Comparison of ENCODE assay signal across 8 cellular contexts in the genomic region with DNA sequence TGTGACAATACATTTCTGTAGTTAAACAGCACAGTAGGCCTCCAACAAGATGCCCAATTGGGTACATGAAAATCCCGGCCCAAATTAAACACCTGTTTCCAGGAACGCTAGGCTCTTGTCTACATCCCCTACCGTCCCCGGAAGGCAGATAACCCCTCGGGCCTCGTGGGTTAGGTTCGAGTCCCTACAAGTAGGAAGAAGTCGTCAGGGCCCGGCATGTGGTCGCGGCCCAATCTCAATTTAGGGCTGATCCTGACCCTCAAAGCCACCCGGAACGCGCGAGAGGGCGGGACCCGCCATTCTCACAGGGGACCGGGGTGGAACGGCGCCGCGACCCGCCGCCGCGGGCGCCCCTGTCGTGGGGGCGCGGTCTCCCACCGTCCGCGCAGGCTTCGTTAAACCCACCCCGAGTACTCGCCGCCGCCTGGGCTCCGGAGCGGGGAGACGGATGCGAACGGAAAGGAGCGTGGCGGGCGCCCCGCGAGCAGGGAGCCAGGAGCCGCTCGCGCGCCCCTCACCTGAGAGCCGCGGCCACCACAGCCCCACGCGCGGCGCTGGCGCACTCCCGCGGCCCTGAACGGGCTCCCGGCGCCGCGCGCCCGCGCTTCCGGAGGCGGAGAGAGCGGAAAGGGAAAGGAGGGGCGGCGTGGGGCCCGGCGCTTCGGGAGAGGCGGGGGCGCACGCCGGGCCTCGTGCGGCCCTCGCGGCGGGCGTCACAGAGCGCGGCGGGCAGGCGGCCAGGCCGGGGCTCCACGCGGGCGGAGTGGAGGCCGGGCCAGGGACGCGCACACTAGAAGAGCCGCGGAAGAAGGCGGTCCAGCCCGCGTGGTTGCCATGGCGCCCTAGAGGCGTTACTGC. TPM values are rescaled to one million over a fixed set of nuclear protein-coding genes. Genes with fewer than 3 reads are reported as not detected.
A peak's percentile ranks its signal among the peaks of the same experiment; 100 is the strongest.
DNase-seq lines count a peak whose midpoint lies in the region; ATAC-seq, FAIRE-seq and TF ChIP-seq lines count a peak whose summit lies in the region.

A gene (minus strand): TSS at position 621 of the 858 bp plus-strand sequence. CDS start 12,804 bp downstream, outside the sequence.

- peaks cover 23 to 50% (median 43%) of the 10 kb centered on the region in 4 donors for H3K4me1 Mint-ChIP-seq in naive thymus-derived CD8-positive, alpha-beta T cell
- H3K4me1 Mint-ChIP-seq in stimulated activated memory B cell treated with anti-CD40 and anti-IgM and Interleukin-4, amounts not matched to agents 10 μg/mL and 1 μg/mL and 100 μg/mL, for 72 hours = peaks cover 52% of the 10 kb centered on the region

- H3K27ac ChIP-seq in HUES48 (ENCODE audit: low read depth, low read length) = peak within 1 kb of the TSS; percentile 53
- peak within 1 kb of the TSS; percentile 65 for H3K27ac ChIP-seq in fibroblast of lung (ENCODE audit: insufficient read depth, low read length)

- POLR2A ChIA-PET in naive thymus-derived CD8-positive, alpha-beta T cell (lab: Charles Lee) = interaction anchor here (1.5 kb wide), 1 partner anchor 193 kb away, joined by 5 read pairs; a partner anchor contains a TSS

- H2AFZ ChIP-seq in fibroblast of lung (ENCODE audit: low read length) = peak within 1 kb of the TSS; percentile 91

- DNase-seq in DMS 273 treated with DMSO at 0.1 percent for 48 hours (lab: John Stamatoyannopoulos, UW) (peak; percentile 41), RCC 7860 (ENCODE audit: low spot score) (peak; percentile 57), fibroblast of lung (ENCODE audit: low read depth in 2 of 2) (peak; percentile 90 to 92)
- DNase-seq in activated T-helper 1 cell treated with anti-CD3 and anti-CD28 coated beads, Interleukin-2, amount 50 U/mL, for 16 hours (ENCODE audit: low read depth in 1 of 2, low spot score in 1 of 2) = peak; percentile 64 to 77
- DNase-seq in naive thymus-derived CD8-positive, alpha-beta T cell = peak; percentile 72 to 91 (median 81)

- no peaks in the 10 kb centered on the region for H4K20me1 ChIP-seq in fibroblast of lung (ENCODE audit: control insufficient read depth, extremely low read depth, insufficient read depth, low read length)

- FAIRE-seq in RCC 7860 (lab: Jason Lieb, UNC) = no peak

- H3K4me2 ChIP-seq in fibroblast of lung (ENCODE audit: extremely low read depth, insufficient read depth, low read length) = peak within 1 kb of the TSS; percentile 98

- TF ChIP-seq CTCF in fibroblast of lung (conservative IDR thresholded peaks at IDR 0.05 in 1 of 2, IDR thresholded peaks at IDR 0.05 in 1 of 2; ENCODE audit: low read depth in 1 of 2, low read length in 2 of 2) = no peak

- H3K9ac ChIP-seq in HUES48 (ENCODE audit: low read depth, low read length) = peak within 1 kb of the TSS; percentile 67
- H3K9ac ChIP-seq in fibroblast of lung (ENCODE audit: insufficient read depth, low read length) = peak within 1 kb of the TSS; percentile 78

- H3K9me3 ChIP-seq in HUES48 (ENCODE audit: control insufficient read depth, insufficient read depth, low read length) (no peaks in the 10 kb centered on the region), fibroblast of lung (ENCODE audit: control insufficient read depth, insufficient read depth, low read depth, low read length) (no peaks in the 10 kb centered on the region)

- H3K27ac Mint-ChIP-seq in naive thymus-derived CD8-positive, alpha-beta T cell = peak within 1 kb of the TSS; percentile 95 to 99 (median 97)
- H3K27ac Mint-ChIP-seq in stimulated activated memory B cell treated with anti-CD40 and anti-IgM and Interleukin-4, amounts not matched to agents 10 μg/mL and 1 μg/mL and 100 μg/mL, for 72 hours = peak within 1 kb of the TSS; percentile 92

- peaks cover 11% of the 10 kb centered on the region for H3K27me3 ChIP-seq in HUES48 (ENCODE audit: control insufficient read depth, insufficient read depth, low read length)
- H3K27me3 ChIP-seq in fibroblast of lung (ENCODE audit: control insufficient read depth, insufficient read depth, low read length) = no peaks in the 10 kb centered on the region

- no peaks in the 10 kb centered on the region for H3K36me3 ChIP-seq in HUES48 (ENCODE audit: control insufficient read depth, insufficient read depth, low read length)
- no peaks in the 10 kb centered on the region for H3K36me3 ChIP-seq in fibroblast of lung (ENCODE audit: control insufficient read depth, insufficient read depth, low read length)

- ATAC-seq in GM21381 (IDR thresholded peaks at IDR 0.05; ENCODE audit: unreplicated experiment) = peak; percentile 82
- peak; percentile 82 to 84 for ATAC-seq in naive thymus-derived CD8-positive, alpha-beta T cell
- peak; percentile 93 for ATAC-seq in stimulated activated memory B cell treated with anti-CD40 and anti-IgM and Interleukin-4, amounts not matched to agents 10 μg/mL and 1 μg/mL and 100 μg/mL, for 72 hours

- H3K4me3 ChIP-seq in HUES48 (ENCODE audit: low read depth, low read length) (peak within 1 kb of the TSS; percentile 73), fibroblast of lung (replicated peaks in 1 of 4; ENCODE audit: control extremely low read depth in 1 of 4, insufficient read depth in 1 of 4, low read depth in 3 of 4, low read length in 4 of 4) (peak within 1 kb of the TSS; percentile 60 to 77 (median 67))

- peaks cover 0 to 19% (median 0%) of the 10 kb centered on the region in 3 donors for H3K36me3 Mint-ChIP-seq in naive thymus-derived CD8-positive, alpha-beta T cell
- peaks cover 13% of the 10 kb centered on the region for H3K36me3 Mint-ChIP-seq in stimulated activated memory B cell treated with anti-CD40 and anti-IgM and Interleukin-4, amounts not matched to agents 10 μg/mL and 1 μg/mL and 100 μg/mL, for 72 hours

- H3K4me1 ChIP-seq in HUES48 (ENCODE audit: control insufficient read depth, insufficient read depth, low read length) (peaks cover 22% of the 10 kb centered on the region), fibroblast of lung (ENCODE audit: control insufficient read depth, extremely low read depth, insufficient read depth, low read length) (peaks cover 3% of the 10 kb centered on the region)

- H3K79me2 ChIP-seq in fibroblast of lung (ENCODE audit: control insufficient read depth, insufficient read depth, low read length) = peaks cover 6% of the 10 kb centered on the region

- H3K4me3 Mint-ChIP-seq in naive thymus-derived CD8-positive, alpha-beta T cell = peak within 1 kb of the TSS; percentile 90 to 97 (median 96)
- peak within 1 kb of the TSS; percentile 89 for H3K4me3 Mint-ChIP-seq in stimulated activated memory B cell treated with anti-CD40 and anti-IgM and Interleukin-4, amounts not matched to agents 10 μg/mL and 1 μg/mL and 100 μg/mL, for 72 hours

- H3K9me3 Mint-ChIP-seq in naive thymus-derived CD8-positive, alpha-beta T cell = no peaks in the 10 kb centered on the region
- H3K9me3 Mint-ChIP-seq in stimulated activated memory B cell treated with anti-CD40 and anti-IgM and Interleukin-4, amounts not matched to agents 10 μg/mL and 1 μg/mL and 100 μg/mL, for 72 hours = no peaks in the 10 kb centered on the region

- no peaks in the 10 kb centered on the region for H3K27me3 Mint-ChIP-seq in naive thymus-derived CD8-positive, alpha-beta T cell
- H3K27me3 Mint-ChIP-seq in stimulated activated memory B cell treated with anti-CD40 and anti-IgM and Interleukin-4, amounts not matched to agents 10 μg/mL and 1 μg/mL and 100 μg/mL, for 72 hours = no peaks in the 10 kb centered on the region

RNA-seq across cellular contexts. Expression of the gene that starts here (rescaled TPM):
- total RNA-seq in fibroblast of lung = 39.3 and 42.1 TPM in 2 replicates
- 41.7 and 50.8 TPM in 2 replicates for polyA plus RNA-seq in fibroblast of lung
- 20.6 and 22.6 TPM in 2 replicates for polyA plus RNA-seq in fibroblast of lung (2012)
- polyA minus RNA-seq in fibroblast of lung (ENCODE audit: low replicate concordance) = 3.3 and 5.6 TPM in 2 replicates
- total RNA-seq in naive thymus-derived CD8-positive, alpha-beta T cell = 10 to 100 TPM; 37.2 to 38.3 TPM
- polyA plus RNA-seq in naive thymus-derived CD8-positive, alpha-beta T cell = 10 to 100 TPM; 65.1 to 73.0 (median 71.0) TPM

Comparison
In these comparisons a context has a peak if more than half of its experiments do, and no peak if none do; other contexts are left out.
1. Peak in every context shown above with its lines: DNase-seq, ATAC-seq, H3K4me3 ChIP-seq and H3K27ac ChIP-seq.
2. DNase-seq: peak in every context shown above with its lines; median percentile 91 in fibroblast of lung; 81 in naive thymus-derived CD8-positive, alpha-beta T cell; 70 in activated T-helper 1 cell treated with anti-CD3 and anti-CD28 coated beads, Interleukin-2, amount 50 U/mL, for 16 hours; 57 in RCC 7860; 41 in DMS 273 treated with DMSO at 0.1 percent for 48 hours.